12 cellular contexts compared by ENCODE assay signal in genomic region chr1:201499795-201500669, GRCh38. TPM values are rescaled to one million over a fixed set of nuclear protein-coding genes. Genes with fewer than 3 reads are reported as not detected.
DNase-seq lines count a peak whose midpoint lies in the region; ATAC-seq and TF ChIP-seq lines count a peak whose summit lies in the region.
"Had no signal": no experiment of that assay in that cellular context is flagged by ENCODE, and none has a peak within 500 bp of the region (broad histone marks: within the 10 kb centered on the region; RNA-seq: fewer than 3 reads in every experiment).

No MANE protein-coding gene starts in this region.

- DNase-seq in amygdala (lab: John Stamatoyannopoulos, UW) (peak in 53 of 56 donors; percentile 39 to 93 (median 78)), neural crest cell (ENCODE audit: low read depth, low spot score) (no peak), upper lobe of right lung (no peak), retina (no peak), NCI-H1436 (lab: John Stamatoyannopoulos, UW) (no peak)
- no peak for DNase-seq in activated naive CD4-positive, alpha-beta T cell treated with anti-CD3 and anti-CD28 coated beads, Interleukin-2, amount 50 U/mL, for 16 hours
- DNase-seq: effector memory CD4-positive, alpha-beta T cell; GF-D8; naive B cell; NCI-H1048 had no signal

- H3K4me3 ChIP-seq in gastroesophageal sphincter (peak overlapping the region; percentile 0 to 83), upper lobe of right lung (no peak overlapping the region)

- H3K27ac ChIP-seq in gastroesophageal sphincter (peak overlapping the region; percentile 80 to 97 (median 97)), upper lobe of right lung (peak overlapping the region; percentile 73)

- H3K4me3 Mint-ChIP-seq in neural crest cell, result peak overlapping the region; percentile 20
- H3K4me3 Mint-ChIP-seq: naive B cell had no signal

- peaks cover 60% of the 10 kb centered on the region for H3K4me1 Mint-ChIP-seq in neural crest cell

- TF ChIP-seq POLR2A in gastroesophageal sphincter (IDR thresholded peaks at IDR 0.05), result no peak

- no peak for TF ChIP-seq CTCF in gastroesophageal sphincter (IDR thresholded peaks at IDR 0.05)
- TF ChIP-seq CTCF in neural crest cell (conservative IDR thresholded peaks at IDR 0.05), result no peak
- no peak for TF ChIP-seq CTCF in upper lobe of right lung (IDR thresholded peaks at IDR 0.05)

- no peaks in the 10 kb centered on the region for H3K36me3 Mint-ChIP-seq in neural crest cell (ENCODE audit: low read depth)
- H3K36me3 Mint-ChIP-seq: naive B cell had no signal

- H3K27me3 Mint-ChIP-seq in neural crest cell (ENCODE audit: low read depth), result peaks cover 4% of the 10 kb centered on the region
- H3K27me3 Mint-ChIP-seq: naive B cell had no signal

- H3K36me3 ChIP-seq in gastroesophageal sphincter (peaks cover 1 to 26% of the 10 kb centered on the region in 2 donors), upper lobe of right lung (peaks cover 8% of the 10 kb centered on the region)

- ATAC-seq in gastroesophageal sphincter (peak; percentile 0), upper lobe of right lung (no peak), GM21423 (IDR thresholded peaks at IDR 0.05; ENCODE audit: unreplicated experiment) (no peak)

- H3K9me3 Mint-ChIP-seq in neural crest cell, result no peaks in the 10 kb centered on the region
- H3K9me3 Mint-ChIP-seq: naive B cell had no signal

- H3K27me3 ChIP-seq in gastroesophageal sphincter (no peaks in the 10 kb centered on the region), upper lobe of right lung (no peaks in the 10 kb centered on the region)

- H3K9me3 ChIP-seq in gastroesophageal sphincter (no peaks in the 10 kb centered on the region), upper lobe of right lung (no peaks in the 10 kb centered on the region)

- intact Hi-C loops in upper lobe of right lung (cut with DNase I), result loop anchor here (10.0 kb wide), 1 partner anchor 55 kb away; no protein-coding TSS in a partner anchor

- 20 to 52% methylated on average over 1 to 2 of the region's 8 CpGs for WGBS in gastroesophageal sphincter (ENCODE audit: low coverage in 1 of 2), 2 donors

- H3K27ac Mint-ChIP-seq in neural crest cell (ENCODE audit: unreplicated experiment), result peak overlapping the region; percentile 76

- TF ChIP-seq EP300 in gastroesophageal sphincter (IDR thresholded peaks at IDR 0.05), result no peak

- H3K4me1 ChIP-seq in gastroesophageal sphincter (peaks cover 16 to 100% (median 59%) of the 10 kb centered on the region in 3 donors), upper lobe of right lung (peaks cover 82% of the 10 kb centered on the region)

RNA-seq across cellular contexts. Expression of gene CSRP1, which starts 6.9 kb away (rescaled TPM):
- total RNA-seq in gastroesophageal sphincter, result 1,000 to 10,000 TPM; 4,484 to 9,179 (median 5,319) TPM
- total RNA-seq in neural crest cell, result 0.41 and 1.5 TPM in 2 replicates
- total RNA-seq in upper lobe of right lung, result 280 TPM

RNA-seq across cellular contexts. Expression of gene PHLDA3, which starts 31.0 kb away (rescaled TPM):
- total RNA-seq in gastroesophageal sphincter, result 100 to 1,000 TPM in 1 of 4 donors, 10 to 100 TPM in 3; 69.2 to 153 (median 84.7) TPM
- total RNA-seq in neural crest cell, result 10.7 and 12.6 TPM in 2 replicates
- 90.0 TPM for total RNA-seq in upper lobe of right lung

RNA-seq across cellular contexts. Expression of gene NAV1, which starts 38.9 kb away (rescaled TPM):
- total RNA-seq in gastroesophageal sphincter (10 to 100 TPM; 11.4 to 35.8 (median 18.0) TPM), neural crest cell (44.1 and 47.3 TPM in 2 replicates), upper lobe of right lung (34.1 TPM)

Comparison
In these comparisons a context has a peak if more than half of its experiments do, and no peak if none do; other contexts are left out.
1. DNase-seq: peak in amygdala (53 of 56); none in neural crest cell (single experiment), upper lobe of right lung (single experiment), activated naive CD4-positive, alpha-beta T cell treated with anti-CD3 and anti-CD28 coated beads, Interleukin-2, amount 50 U/mL, for 16 hours (single experiment), retina (single experiment) and NCI-H1436 (single experiment).
2. RNA of gene CSRP1, which starts 6.9 kb away (total RNA-seq): 4,484 to 9,179 TPM in gastroesophageal sphincter and 280 TPM in upper lobe of right lung (single experiment); 0.41 to 1.5 TPM in neural crest cell; every median in the first group is over 100 times any median in the second.